Comparison of ENCODE assay signal across 1 cellular context in the genomic region with DNA sequence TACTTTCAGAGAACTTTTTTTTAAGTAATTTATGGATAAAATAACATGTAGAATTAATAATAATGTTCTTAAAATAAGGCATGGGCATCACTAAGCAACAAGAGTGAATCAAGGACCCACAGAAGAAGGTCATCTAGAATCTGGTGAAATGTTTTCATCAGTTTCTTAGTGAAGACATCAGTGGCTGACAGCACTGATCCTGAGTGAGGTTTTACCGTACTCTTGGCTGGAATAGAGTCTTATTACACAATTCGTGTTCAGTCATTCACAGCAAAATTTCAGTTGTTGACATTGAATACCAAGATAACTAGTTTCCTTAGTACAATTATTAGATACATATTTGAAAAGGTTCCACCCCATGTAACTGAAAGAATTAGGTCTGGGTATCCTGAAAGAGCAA.
TF ChIP-seq lines count a peak whose summit lies in the region.

No MANE protein-coding gene starts in this region.

TF ChIP-seq in GM23338, 12 proteins besides CTCF, POLR2A, EP300 and RAD21 (continued from another document):
- TF ChIP-seq, protein P1, sequence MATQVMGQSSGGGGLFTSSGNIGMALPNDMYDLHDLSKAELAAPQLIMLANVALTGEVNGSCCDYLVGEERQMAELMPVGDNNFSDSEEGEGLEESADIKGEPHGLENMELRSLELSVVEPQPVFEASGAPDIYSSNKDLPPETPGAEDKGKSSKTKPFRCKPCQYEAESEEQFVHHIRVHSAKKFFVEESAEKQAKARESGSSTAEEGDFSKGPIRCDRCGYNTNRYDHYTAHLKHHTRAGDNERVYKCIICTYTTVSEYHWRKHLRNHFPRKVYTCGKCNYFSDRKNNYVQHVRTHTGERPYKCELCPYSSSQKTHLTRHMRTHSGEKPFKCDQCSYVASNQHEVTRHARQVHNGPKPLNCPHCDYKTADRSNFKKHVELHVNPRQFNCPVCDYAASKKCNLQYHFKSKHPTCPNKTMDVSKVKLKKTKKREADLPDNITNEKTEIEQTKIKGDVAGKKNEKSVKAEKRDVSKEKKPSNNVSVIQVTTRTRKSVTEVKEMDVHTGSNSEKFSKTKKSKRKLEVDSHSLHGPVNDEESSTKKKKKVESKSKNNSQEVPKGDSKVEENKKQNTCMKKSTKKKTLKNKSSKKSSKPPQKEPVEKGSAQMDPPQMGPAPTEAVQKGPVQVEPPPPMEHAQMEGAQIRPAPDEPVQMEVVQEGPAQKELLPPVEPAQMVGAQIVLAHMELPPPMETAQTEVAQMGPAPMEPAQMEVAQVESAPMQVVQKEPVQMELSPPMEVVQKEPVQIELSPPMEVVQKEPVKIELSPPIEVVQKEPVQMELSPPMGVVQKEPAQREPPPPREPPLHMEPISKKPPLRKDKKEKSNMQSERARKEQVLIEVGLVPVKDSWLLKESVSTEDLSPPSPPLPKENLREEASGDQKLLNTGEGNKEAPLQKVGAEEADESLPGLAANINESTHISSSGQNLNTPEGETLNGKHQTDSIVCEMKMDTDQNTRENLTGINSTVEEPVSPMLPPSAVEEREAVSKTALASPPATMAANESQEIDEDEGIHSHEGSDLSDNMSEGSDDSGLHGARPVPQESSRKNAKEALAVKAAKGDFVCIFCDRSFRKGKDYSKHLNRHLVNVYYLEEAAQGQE (IDR thresholded peaks at IDR 0.05; ENCODE audit: unreplicated experiment) = no peak
- TF ChIP-seq, protein P2, sequence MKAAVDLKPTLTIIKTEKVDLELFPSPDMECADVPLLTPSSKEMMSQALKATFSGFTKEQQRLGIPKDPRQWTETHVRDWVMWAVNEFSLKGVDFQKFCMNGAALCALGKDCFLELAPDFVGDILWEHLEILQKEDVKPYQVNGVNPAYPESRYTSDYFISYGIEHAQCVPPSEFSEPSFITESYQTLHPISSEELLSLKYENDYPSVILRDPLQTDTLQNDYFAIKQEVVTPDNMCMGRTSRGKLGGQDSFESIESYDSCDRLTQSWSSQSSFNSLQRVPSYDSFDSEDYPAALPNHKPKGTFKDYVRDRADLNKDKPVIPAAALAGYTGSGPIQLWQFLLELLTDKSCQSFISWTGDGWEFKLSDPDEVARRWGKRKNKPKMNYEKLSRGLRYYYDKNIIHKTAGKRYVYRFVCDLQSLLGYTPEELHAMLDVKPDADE (IDR thresholded peaks at IDR 0.05) = no peak
